23 cellular contexts compared by ENCODE assay signal in the genomic region with DNA sequence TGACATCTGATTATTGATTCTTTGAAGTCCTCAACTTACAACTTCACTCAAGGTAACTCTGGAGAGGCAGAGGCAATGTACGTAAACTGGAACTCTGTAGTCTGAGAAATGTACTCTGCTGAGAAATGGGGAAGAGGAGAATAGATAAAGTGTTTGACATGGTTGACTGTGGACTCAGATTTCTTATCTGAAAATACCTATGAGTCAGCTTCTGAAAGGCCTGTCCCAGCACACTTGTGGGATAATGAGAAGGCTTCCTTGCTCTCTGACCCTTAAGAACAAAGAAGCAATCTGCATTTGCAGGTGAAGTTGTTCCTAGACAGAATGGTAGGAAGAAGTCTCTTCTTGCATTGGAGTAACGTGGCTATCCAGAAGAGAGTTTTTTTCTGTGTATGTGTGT.
DNase-seq lines count a peak whose midpoint lies in the region; TF ChIP-seq lines count a peak whose summit lies in the region.
"Had no signal": no experiment of that assay in that cellular context is flagged by ENCODE, and none has a peak within 500 bp of the region (broad histone marks: within the 10 kb centered on the region; RNA-seq: fewer than 3 reads in every experiment).

No MANE protein-coding gene starts in this region.

- H3K9me3 ChIP-seq in mesenchymal stem cell (ENCODE audit: control insufficient read depth, low read length) (no peaks in the 10 kb centered on the region), transverse colon (no peaks in the 10 kb centered on the region)
- H3K9me3 ChIP-seq: breast epithelium, gastrocnemius medialis, neutrophil, right atrium auricular region had no signal

- no peaks in the 10 kb centered on the region for H3K79me1 ChIP-seq in mesenchymal stem cell (replicated peaks; ENCODE audit: low read length, poor library complexity, severe bottlenecking)

- no peak overlapping the region for H4K91ac ChIP-seq in mesenchymal stem cell (ENCODE audit: low read length)

- H3K9ac ChIP-seq in mesenchymal stem cell (ENCODE audit: low read length): no peak overlapping the region

- H3K4me3 ChIP-seq in mesenchymal stem cell (ENCODE audit: insufficient read depth in 1 of 2, low read depth in 1 of 2, low read length in 2 of 2) (no peak overlapping the region), transverse colon (no peak overlapping the region)
- H3K4me3 ChIP-seq: breast epithelium, gastrocnemius medialis, right atrium auricular region, SJSA1 had no signal

- H2AK5ac ChIP-seq in mesenchymal stem cell (ENCODE audit: low read length, severe bottlenecking): no peak overlapping the region

- H3K36me3 ChIP-seq in mesenchymal stem cell (ENCODE audit: control insufficient read depth in 1 of 2, insufficient read depth in 2 of 2, low read depth in 1 of 2, low read length in 2 of 2) (no peaks in the 10 kb centered on the region), transverse colon (no peaks in the 10 kb centered on the region)
- H3K36me3 ChIP-seq: breast epithelium, gastrocnemius medialis, neutrophil, right atrium auricular region, SJSA1 had no signal

- H3K23ac ChIP-seq in mesenchymal stem cell (ENCODE audit: low read length in 2 of 2): no peak overlapping the region

- DNase-seq in Daoy (ENCODE audit: low read depth): peak; percentile 20
- peak; percentile 57 for DNase-seq in NCI-H226
- DNase-seq in amniotic epithelial cell (ENCODE audit: low read depth): peak; percentile 85
- peak; percentile 2 for DNase-seq in mesenchymal stem cell
- DNase-seq in transverse colon: no peak
- no peak for DNase-seq in HK-2 (ENCODE audit: unreplicated experiment)
- DNase-seq in D341Med (ENCODE audit: low spot score): no peak
- no peak for DNase-seq in posterior cingulate gyrus
- DNase-seq: activated CD4-positive, alpha-beta T cell treated with anti-CD3 and anti-CD28 coated beads for 36 hours; activated naive CD8-positive, alpha-beta T cell treated with anti-CD3 and anti-CD28 coated beads, Interleukin-2, amount 10 ng/mL, durations not matched to agents 7 days and 5 days; CD4-positive, alpha-beta memory T cell; dermis blood vessel endothelial cell; DMS79 treated with DMSO at 0.1 percent for 48 hours; gastrocnemius medialis; NCI-H1417; NCI-H2171; NCI-H774; PC-3; stimulated activated CD4-positive, alpha-beta T cell treated with anti-CD3 and anti-CD28 coated beads, Interleukin-15, amount 100 ng/mL, for 24 hours had no signal

- TF ChIP-seq EP300 in transverse colon (IDR thresholded peaks at IDR 0.05; ENCODE audit: low read depth): no peak

- H3K4me1 ChIP-seq in mesenchymal stem cell (ENCODE audit: control insufficient read depth, insufficient read depth, low read depth, low read length) (no peaks in the 10 kb centered on the region), transverse colon (no peaks in the 10 kb centered on the region)
- H3K4me1 ChIP-seq: breast epithelium, gastrocnemius medialis, right atrium auricular region, SJSA1 had no signal

- no peak overlapping the region for H3K4ac ChIP-seq in mesenchymal stem cell (ENCODE audit: low read depth in 1 of 2, low read length in 2 of 2)

- H2BK15ac ChIP-seq in mesenchymal stem cell (ENCODE audit: low read depth, poor library complexity, severe bottlenecking): no peak overlapping the region

- no peak overlapping the region for H4K8ac ChIP-seq in mesenchymal stem cell (ENCODE audit: low read length)

- H3K27me3 ChIP-seq in mesenchymal stem cell (ENCODE audit: control insufficient read depth in 1 of 2, insufficient read depth in 1 of 2, low read length in 2 of 2) (no peaks in the 10 kb centered on the region), transverse colon (no peaks in the 10 kb centered on the region)
- H3K27me3 ChIP-seq: breast epithelium, gastrocnemius medialis, neutrophil, right atrium auricular region, SJSA1 had no signal

- no peak overlapping the region for H3K4me2 ChIP-seq in mesenchymal stem cell (ENCODE audit: low read length, poor library complexity, severe bottlenecking)

- H2BK120ac ChIP-seq in mesenchymal stem cell (ENCODE audit: low read depth, low read length): no peak overlapping the region

- H2BK12ac ChIP-seq in mesenchymal stem cell (ENCODE audit: low read length in 2 of 2): no peak overlapping the region

- no peak overlapping the region for H3K14ac ChIP-seq in mesenchymal stem cell (ENCODE audit: low read length in 2 of 2)

- in situ Hi-C loops in transverse colon (cut with MboI; ENCODE audit: low pct_ligation_motif_present in 1 of 4, low pct_unique_long_range_greater_than_20kb in 1 of 4, low sequenced_read_pairs in 3 of 4): no loop called here

- TF ChIP-seq CTCF in transverse colon (IDR thresholded peaks at IDR 0.05): no peak

- no peak for TF ChIP-seq POLR2A in transverse colon (IDR thresholded peaks at IDR 0.05)

- 56% methylated on average over 2 of the region's 2 CpGs for WGBS in mesenchymal stem cell
- WGBS in transverse colon (ENCODE audit: low coverage in 1 of 2), 2 donors: 46 to 54% methylated on average over 2 of the region's 2 CpGs

- intact Hi-C loops in transverse colon (cut with DNase I; ENCODE audit: low total_unique reads) (no loop called here), posterior cingulate gyrus (cut with DNase I) (no loop called here)

- no peak overlapping the region for H2AFZ ChIP-seq in mesenchymal stem cell (ENCODE audit: low read depth, low read length)

- no peak overlapping the region for H2BK5ac ChIP-seq in mesenchymal stem cell (ENCODE audit: low read depth, low read length, poor library complexity, severe bottlenecking)

- H3K18ac ChIP-seq in mesenchymal stem cell (ENCODE audit: low read depth in 1 of 2, low read length in 2 of 2): no peak overlapping the region

- H3K27ac ChIP-seq in mesenchymal stem cell (ENCODE audit: low read length, poor library complexity, severe bottlenecking) (no peak overlapping the region), transverse colon (no peak overlapping the region)
- H3K27ac ChIP-seq: breast epithelium, gastrocnemius medialis, neutrophil, right atrium auricular region, SJSA1 had no signal

Comparison
In these comparisons a context has a peak if more than half of its experiments do, and no peak if none do; other contexts are left out.
1. DNase-seq: peak in Daoy (single experiment), NCI-H226 (single experiment), amniotic epithelial cell (single experiment) and mesenchymal stem cell (single experiment); none in transverse colon (single experiment), HK-2 (single experiment), D341Med (single experiment) and posterior cingulate gyrus (0 of 10).